In the genomic region with DNA sequence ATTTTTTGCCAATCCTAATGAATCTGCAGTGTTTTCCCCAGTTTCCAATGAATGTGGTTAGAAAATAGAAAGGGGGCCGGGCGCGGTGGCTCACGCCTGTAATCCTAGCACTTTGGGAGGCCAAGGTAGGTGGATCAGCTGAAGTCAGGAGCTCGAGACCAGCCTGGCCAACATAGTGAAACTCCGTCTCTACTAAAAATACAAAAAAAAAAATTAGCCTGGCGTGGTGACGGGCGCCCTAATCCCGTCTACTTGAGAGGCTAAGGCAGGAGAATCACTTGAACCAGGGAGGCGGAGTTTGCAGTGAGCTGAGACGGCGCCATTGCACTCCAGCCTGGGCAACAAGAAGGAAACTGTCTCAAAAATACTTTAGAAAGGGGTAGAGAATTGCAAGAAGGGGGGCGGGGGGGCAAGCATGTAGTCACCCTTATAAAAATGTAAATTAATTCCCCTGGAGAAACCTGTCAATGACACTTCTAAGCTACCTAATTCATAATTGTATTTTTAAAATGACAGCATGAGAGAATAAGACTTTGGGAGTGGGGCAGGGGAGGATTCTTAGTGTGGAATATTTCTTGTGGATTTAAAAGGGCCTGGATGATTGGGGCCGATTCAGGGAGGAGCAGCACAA, we compare ENCODE assay signal across 8 cellular contexts. TPM values are rescaled to one million over a fixed set of nuclear protein-coding genes. Genes with fewer than 3 reads are reported as not detected.
A peak's percentile ranks its signal among the peaks of the same experiment; 100 is the strongest.
DNase-seq lines count a peak whose midpoint lies in the region; ATAC-seq and TF ChIP-seq lines count a peak whose summit lies in the region.

No MANE protein-coding gene starts in this region.

- intact Hi-C loops in vagina (cut with DNase I), result loop anchor here (5.0 kb wide), 1 partner anchor 137 kb away; no protein-coding TSS in a partner anchor

- peaks cover 0 to 14% of the 10 kb centered on the region in 2 donors for H3K36me3 ChIP-seq in vagina

- no peaks in the 10 kb centered on the region for H3K27me3 ChIP-seq in vagina

- H3K4me1 Mint-ChIP-seq in stimulated activated naive CD8-positive, alpha-beta T cell treated with anti-CD3 and anti-CD28 coated beads, Interleukin-15, Interleukin-2, amounts not matched to agents 100 ng/mL and 50 ng/mL, for 24 hours (ENCODE audit: low read depth), result peaks cover 33% of the 10 kb centered on the region
- peaks cover 13% of the 10 kb centered on the region for H3K4me1 Mint-ChIP-seq in memory B cell

- H3K36me3 Mint-ChIP-seq in stimulated activated naive CD8-positive, alpha-beta T cell treated with anti-CD3 and anti-CD28 coated beads, Interleukin-15, Interleukin-2, amounts not matched to agents 100 ng/mL and 50 ng/mL, for 24 hours (ENCODE audit: low read depth), result peaks cover 9% of the 10 kb centered on the region
- peaks cover 2% of the 10 kb centered on the region for H3K36me3 Mint-ChIP-seq in memory B cell

- DNase-seq in stimulated activated naive CD8-positive, alpha-beta T cell treated with anti-CD3 and anti-CD28 coated beads, Interleukin-15, Interleukin-2, amounts not matched to agents 100 U/mL and 50 U/mL, for 24 hours, result no peak
- DNase-seq in astrocyte of the hippocampus (ENCODE audit: low read depth, low spot score) (peak; percentile 19), memory B cell (ENCODE audit: low spot score in 2 of 2) (no peak), vagina (ENCODE audit: extremely low spot score in 2 of 2) (no peak)

- peak overlapping the region; percentile 88 to 99 for H3K4me3 ChIP-seq in vagina

- no peaks in the 10 kb centered on the region for H3K9me3 ChIP-seq in vagina

- no peak for TF ChIP-seq POLR2A in vagina (IDR thresholded peaks at IDR 0.05)

- no peaks in the 10 kb centered on the region for H3K9me3 Mint-ChIP-seq in stimulated activated naive CD8-positive, alpha-beta T cell treated with anti-CD3 and anti-CD28 coated beads, Interleukin-15, Interleukin-2, amounts not matched to agents 100 ng/mL and 50 ng/mL, for 24 hours
- no peaks in the 10 kb centered on the region for H3K9me3 Mint-ChIP-seq in memory B cell

- H3K4me1 ChIP-seq in vagina, result peaks cover 39% of the 10 kb centered on the region

- TF ChIP-seq CTCF in vagina (IDR thresholded peaks at IDR 0.05), result no peak

- ATAC-seq in stimulated activated naive CD8-positive, alpha-beta T cell treated with anti-CD3 and anti-CD28 coated beads, Interleukin-15, Interleukin-2, amounts not matched to agents 100 U/mL and 50 U/mL, for 24 hours, result no peak
- ATAC-seq in memory B cell (ENCODE audit: low read depth) (no peak), HG02588 (IDR thresholded peaks at IDR 0.05; ENCODE audit: unreplicated experiment) (no peak), HG03097 (IDR thresholded peaks at IDR 0.05; ENCODE audit: low FRiP score, unreplicated experiment) (no peak), HG03025 (IDR thresholded peaks at IDR 0.05; ENCODE audit: low FRiP score, unreplicated experiment) (no peak)

- no peaks in the 10 kb centered on the region for H3K27me3 Mint-ChIP-seq in stimulated activated naive CD8-positive, alpha-beta T cell treated with anti-CD3 and anti-CD28 coated beads, Interleukin-15, Interleukin-2, amounts not matched to agents 100 ng/mL and 50 ng/mL, for 24 hours
- no peaks in the 10 kb centered on the region for H3K27me3 Mint-ChIP-seq in memory B cell

- H3K27ac Mint-ChIP-seq in stimulated activated naive CD8-positive, alpha-beta T cell treated with anti-CD3 and anti-CD28 coated beads, Interleukin-15, Interleukin-2, amounts not matched to agents 100 ng/mL and 50 ng/mL, for 24 hours, result peak overlapping the region; percentile 99
- peak overlapping the region; percentile 96 for H3K27ac Mint-ChIP-seq in memory B cell

- H3K27ac ChIP-seq in vagina, result no peak overlapping the region

- H3K4me3 Mint-ChIP-seq in stimulated activated naive CD8-positive, alpha-beta T cell treated with anti-CD3 and anti-CD28 coated beads, Interleukin-15, Interleukin-2, amounts not matched to agents 100 ng/mL and 50 ng/mL, for 24 hours, result peak overlapping the region; percentile 97
- peak overlapping the region; percentile 93 for H3K4me3 Mint-ChIP-seq in memory B cell

RNA-seq across cellular contexts. Expression of gene KLHDC2, which starts 1.7 kb away (rescaled TPM):
- 77.8 TPM for total RNA-seq in vagina
